In the genomic region with DNA sequence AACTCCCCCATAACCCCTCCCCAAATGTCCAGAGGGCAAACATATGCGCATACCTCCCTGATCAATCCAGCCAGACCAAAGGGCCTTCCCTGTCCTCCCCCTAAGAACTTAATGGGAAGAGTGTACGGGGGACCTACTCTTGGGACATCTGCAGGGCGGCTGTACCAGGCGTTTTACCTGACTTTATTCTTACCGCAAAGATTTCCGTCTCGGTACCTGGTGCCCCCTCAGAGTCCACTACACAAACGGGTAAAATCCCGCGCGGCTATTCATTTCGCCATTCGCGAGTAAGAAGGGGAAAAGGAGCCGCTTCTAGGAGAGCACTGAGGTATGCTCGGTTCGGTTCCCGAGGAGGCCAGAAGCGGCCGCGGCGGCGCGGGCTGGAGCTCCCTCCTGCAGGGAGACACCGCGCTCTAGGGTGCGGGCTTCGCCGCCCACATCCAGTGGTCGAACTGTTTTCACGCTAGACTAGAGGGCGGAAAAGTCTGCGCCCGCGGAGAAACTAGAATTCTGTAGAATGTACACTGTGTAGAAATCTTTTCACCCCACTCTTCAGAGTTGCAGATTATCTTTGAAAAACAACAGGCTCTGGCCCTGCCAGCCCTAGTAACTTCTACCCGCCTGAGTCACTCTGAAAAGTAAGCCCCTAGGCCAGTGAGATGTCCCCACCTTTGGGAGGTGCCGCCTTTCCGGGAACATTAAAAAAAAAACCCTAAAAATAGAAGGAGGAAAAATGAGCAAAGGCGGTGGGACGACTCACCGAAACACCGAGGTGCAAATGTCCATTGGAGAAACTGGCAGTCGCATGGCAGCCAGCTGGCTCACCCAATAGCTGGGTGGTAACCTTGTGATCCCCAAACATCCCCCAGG, we compare ENCODE assay signal across 18 cellular contexts. TPM values are rescaled to one million over a fixed set of nuclear protein-coding genes. Genes with fewer than 3 reads are reported as not detected.
DNase-seq lines count a peak whose midpoint lies in the region; ATAC-seq and TF ChIP-seq lines count a peak whose summit lies in the region.
"Had no signal": no experiment of that assay in that cellular context is flagged by ENCODE, and none has a peak within 500 bp of the region (broad histone marks: within the 10 kb centered on the region; RNA-seq: fewer than 3 reads in every experiment).

No MANE protein-coding gene starts in this region.

- no peaks in the 10 kb centered on the region for H3K9me3 ChIP-seq in muscle layer of colon (ENCODE audit: low read length)
- H3K9me3 ChIP-seq: heart left ventricle, prostate gland, upper lobe of left lung had no signal

- H3K27me3 ChIP-seq in muscle layer of colon (ENCODE audit: control insufficient read depth in 1 of 2, insufficient read depth in 2 of 2, low read length in 2 of 2) = no peaks in the 10 kb centered on the region

- H3K27ac Mint-ChIP-seq in chondrocyte (ENCODE audit: unreplicated experiment) = peak overlapping the region; percentile 8
- H3K27ac Mint-ChIP-seq: activated CD8-positive, alpha-beta T cell treated with anti-CD3 and anti-CD28 coated beads, Interleukin-2, amount 10 ng/mL, durations not matched to agents 7 days and 5 days; activated naive CD8-positive, alpha-beta T cell treated with anti-CD3 and anti-CD28 coated beads for 36 hours had no signal

- no peak for ATAC-seq in GM19467 (IDR thresholded peaks at IDR 0.05; ENCODE audit: unreplicated experiment)
- ATAC-seq: activated CD8-positive, alpha-beta T cell treated with anti-CD3 and anti-CD28 coated beads, Interleukin-2, amount 10 ng/mL, durations not matched to agents 7 days and 5 days; heart left ventricle; K562 had no signal

- no peaks in the 10 kb centered on the region for H3K36me3 Mint-ChIP-seq in chondrocyte (ENCODE audit: low read depth)
- H3K36me3 Mint-ChIP-seq: activated naive CD8-positive, alpha-beta T cell treated with anti-CD3 and anti-CD28 coated beads for 36 hours had no signal

- peaks cover 45% of the 10 kb centered on the region for H3K4me1 Mint-ChIP-seq in chondrocyte (ENCODE audit: low read depth)

- TF ChIP-seq CTCF in chondrocyte (IDR thresholded peaks at IDR 0.05) = no peak

- H3K9me3 Mint-ChIP-seq in chondrocyte (ENCODE audit: low read depth) = no peaks in the 10 kb centered on the region
- H3K9me3 Mint-ChIP-seq: activated naive CD8-positive, alpha-beta T cell treated with anti-CD3 and anti-CD28 coated beads for 36 hours had no signal

- peaks cover 10% of the 10 kb centered on the region for H3K4me1 ChIP-seq in muscle layer of colon (ENCODE audit: insufficient read depth, low read length)
- H3K4me1 ChIP-seq: prostate gland had no signal

- peak; percentile 25 for DNase-seq in stimulated activated CD4-positive, alpha-beta T cell treated with anti-CD3 and anti-CD28 coated beads, Interleukin-15, amount 100 ng/mL, for 24 hours
- no peak for DNase-seq in stimulated activated CD4-positive, alpha-beta T cell treated with anti-CD3 and anti-CD28 coated beads, Interleukin-12 subunit alpha, Interleukin-12 subunit beta, amount 100 ng/mL, for 4 hours
- DNase-seq in chondrocyte (ENCODE audit: low spot score) (no peak), DMS153 treated with DMSO at 0.1 percent for 48 hours (lab: John Stamatoyannopoulos, UW; ENCODE audit: unreplicated experiment) (no peak), MV-4-11 (lab: John Stamatoyannopoulos, UW) (no peak), NCI-H510A (lab: John Stamatoyannopoulos, UW) (no peak)
- DNase-seq: activated CD8-positive, alpha-beta T cell treated with anti-CD3 and anti-CD28 coated beads, Interleukin-2, amount 10 ng/mL, durations not matched to agents 7 days and 5 days; activated naive CD8-positive, alpha-beta T cell treated with anti-CD3 and anti-CD28 coated beads for 36 hours; heart left ventricle; NCI-H1417 treated with DMSO at 0.1 percent for 48 hours; NCI-H526; T1000 had no signal

- no peak overlapping the region for H3K9ac ChIP-seq in muscle layer of colon (ENCODE audit: low read length)

- no peaks in the 10 kb centered on the region for H3K36me3 ChIP-seq in muscle layer of colon (ENCODE audit: insufficient read depth, low read length)
- H3K36me3 ChIP-seq: heart left ventricle, prostate gland, upper lobe of left lung had no signal

- peak overlapping the region; percentile 97 for H3K4me3 Mint-ChIP-seq in chondrocyte (ENCODE audit: unreplicated experiment)
- H3K4me3 Mint-ChIP-seq: activated CD8-positive, alpha-beta T cell treated with anti-CD3 and anti-CD28 coated beads, Interleukin-2, amount 10 ng/mL, durations not matched to agents 7 days and 5 days; activated naive CD8-positive, alpha-beta T cell treated with anti-CD3 and anti-CD28 coated beads for 36 hours had no signal

- H3K27me3 Mint-ChIP-seq in chondrocyte (ENCODE audit: low read depth) = peaks cover 40% of the 10 kb centered on the region

- H3K4me3 ChIP-seq in muscle layer of colon (ENCODE audit: low read depth in 1 of 2, low read length in 2 of 2) = peak overlapping the region in 1 of 2 donors; percentile 90
- H3K4me3 ChIP-seq: K562, prostate gland, upper lobe of left lung had no signal

- H3K27ac ChIP-seq in muscle layer of colon (ENCODE audit: low read depth, low read length) = peak overlapping the region; percentile 66
- H3K27ac ChIP-seq: epithelial cell of prostate, upper lobe of left lung had no signal

RNA-seq across cellular contexts. Expression of a gene that starts 3.8 kb away (rescaled TPM):
- 15.3 to 23.3 TPM (median 17.0 TPM) in 3 replicates for total RNA-seq in chondrocyte
